Comparison of ENCODE assay signal across 1 cellular context in genomic region chr10:30831876-30832726, GRCh38.
TF ChIP-seq lines count a peak whose summit lies in the region.

No MANE protein-coding gene starts in this region.

TF ChIP-seq in IMR-90, 13 proteins besides CTCF, POLR2A, EP300 and RAD21 (continued from another document):
- TF ChIP-seq, protein P1, sequence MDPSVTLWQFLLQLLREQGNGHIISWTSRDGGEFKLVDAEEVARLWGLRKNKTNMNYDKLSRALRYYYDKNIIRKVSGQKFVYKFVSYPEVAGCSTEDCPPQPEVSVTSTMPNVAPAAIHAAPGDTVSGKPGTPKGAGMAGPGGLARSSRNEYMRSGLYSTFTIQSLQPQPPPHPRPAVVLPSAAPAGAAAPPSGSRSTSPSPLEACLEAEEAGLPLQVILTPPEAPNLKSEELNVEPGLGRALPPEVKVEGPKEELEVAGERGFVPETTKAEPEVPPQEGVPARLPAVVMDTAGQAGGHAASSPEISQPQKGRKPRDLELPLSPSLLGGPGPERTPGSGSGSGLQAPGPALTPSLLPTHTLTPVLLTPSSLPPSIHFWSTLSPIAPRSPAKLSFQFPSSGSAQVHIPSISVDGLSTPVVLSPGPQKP (IDR thresholded peaks at IDR 0.05; ENCODE audit: borderline replicate concordance, low read depth, low read length) = no peak
- no peak for TF ChIP-seq BHLHE40 (IDR thresholded peaks at IDR 0.05; ENCODE audit: low read depth, low read length)
- TF ChIP-seq MAZ (IDR thresholded peaks at IDR 0.05; ENCODE audit: borderline replicate concordance, low read depth, low read length) = no peak
- no peak for TF ChIP-seq MAFK (IDR thresholded peaks at IDR 0.05; ENCODE audit: low read depth, low read length)
- TF ChIP-seq CEBPB (IDR thresholded peaks at IDR 0.05; ENCODE audit: low read depth, low read length) = no peak
- no peak for TF ChIP-seq CHD1 (IDR thresholded peaks at IDR 0.05; ENCODE audit: low read depth, low read length)
- no peak for TF ChIP-seq NFE2L2 (IDR thresholded peaks at IDR 0.05; ENCODE audit: low read depth, low read length)
- no peak for TF ChIP-seq MXI1 (IDR thresholded peaks at IDR 0.05; ENCODE audit: borderline replicate concordance, low read depth, low read length)
- TF ChIP-seq RFX5 (IDR thresholded peaks at IDR 0.05; ENCODE audit: low read depth, low read length) = no peak
